ENCODE assay signal across 8 cellular contexts in genomic region chr1:32200226-32201010, GRCh38. TPM values are rescaled to one million over a fixed set of nuclear protein-coding genes. Genes with fewer than 3 reads are reported as not detected.
DNase-seq lines count a peak whose midpoint lies in the region; ATAC-seq and TF ChIP-seq lines count a peak whose summit lies in the region.

CCDC28B (plus strand) TSS chr1:32200595; CDS start chr1:32201936, 1,341 bp downstream.

- H3K9me3 ChIP-seq in SK-N-MC (ENCODE audit: low read depth, low read length): no peaks in the 10 kb centered on the region

- peak; percentile 55 for ATAC-seq in activated naive CD8-positive, alpha-beta T cell treated with anti-CD3 and anti-CD28 coated beads, Interleukin-2, amount 10 ng/mL, durations not matched to agents 7 days and 5 days (ENCODE audit: low read depth)
- ATAC-seq in GM18858 (IDR thresholded peaks at IDR 0.05; ENCODE audit: unreplicated experiment): no peak

- peaks cover 56% of the 10 kb centered on the region for H3K4me1 Mint-ChIP-seq in activated naive CD8-positive, alpha-beta T cell treated with anti-CD3 and anti-CD28 coated beads, Interleukin-2, amount 10 ng/mL, durations not matched to agents 7 days and 5 days
- H3K4me1 Mint-ChIP-seq in type B pancreatic cell (ENCODE audit: unreplicated experiment): peaks cover 30% of the 10 kb centered on the region

- peaks cover 41% of the 10 kb centered on the region for H3K36me3 Mint-ChIP-seq in activated naive CD8-positive, alpha-beta T cell treated with anti-CD3 and anti-CD28 coated beads, Interleukin-2, amount 10 ng/mL, durations not matched to agents 7 days and 5 days
- H3K36me3 Mint-ChIP-seq in type B pancreatic cell: peaks cover 3% of the 10 kb centered on the region

- H3K27ac ChIP-seq in SK-N-MC: peak within 1 kb of the TSS; percentile 79

- peak within 1 kb of the TSS; percentile 79 for H3K9ac ChIP-seq in SK-N-MC (ENCODE audit: insufficient read length)

- TF ChIP-seq CTCF in GM06990 (IDR thresholded peaks at IDR 0.05; ENCODE audit: insufficient read depth, low read length, poor library complexity, severe bottlenecking) (no peak), LNCaP clone FGC (IDR thresholded peaks at IDR 0.05; ENCODE audit: control insufficient read depth, extremely low read depth, insufficient read depth) (no peak), type B pancreatic cell (conservative IDR thresholded peaks at IDR 0.05) (no peak)

- peaks cover 22% of the 10 kb centered on the region for H3K36me3 ChIP-seq in GM06990 (ENCODE audit: control insufficient read depth, insufficient read depth, low read length)
- peaks cover 3% of the 10 kb centered on the region; the same call in 1 of the 2 replicates for H3K36me3 ChIP-seq in SK-N-MC (ENCODE audit: insufficient read depth, low read length)

- H3K27ac Mint-ChIP-seq in activated naive CD8-positive, alpha-beta T cell treated with anti-CD3 and anti-CD28 coated beads, Interleukin-2, amount 10 ng/mL, durations not matched to agents 7 days and 5 days: peak within 1 kb of the TSS; percentile 91
- peak within 1 kb of the TSS; percentile 90 for H3K27ac Mint-ChIP-seq in type B pancreatic cell

- no peaks in the 10 kb centered on the region for H3K27me3 ChIP-seq in GM06990 (replicated peaks; ENCODE audit: control insufficient read depth, insufficient read depth, low read length)

- DNase-seq in GM06990 (ENCODE audit: extremely low read depth, insufficient read length) (peak; percentile 71), LNCaP clone FGC (ENCODE audit: low read depth) (no peak), SK-N-MC (ENCODE audit: low read depth, low spot score) (no peak), glomerular visceral epithelial cell (ENCODE audit: extremely low spot score) (peak; percentile 48), nucleus accumbens (lab: John Stamatoyannopoulos, UW) (peak in 51 of 56 donors; percentile 21 to 81 (median 49)), type B pancreatic cell (ENCODE audit: extremely low spot score, unreplicated experiment) (no peak)
- DNase-seq in activated naive CD8-positive, alpha-beta T cell treated with anti-CD3 and anti-CD28 coated beads, Interleukin-2, amount 10 ng/mL, durations not matched to agents 7 days and 5 days: peak; percentile 72

- H3K9me3 Mint-ChIP-seq in activated naive CD8-positive, alpha-beta T cell treated with anti-CD3 and anti-CD28 coated beads, Interleukin-2, amount 10 ng/mL, durations not matched to agents 7 days and 5 days: no peaks in the 10 kb centered on the region
- H3K9me3 Mint-ChIP-seq in type B pancreatic cell: no peaks in the 10 kb centered on the region

- POLR2A ChIA-PET in activated naive CD8-positive, alpha-beta T cell treated with anti-CD3 and anti-CD28 coated beads, Interleukin-2, amount 10 ng/mL, durations not matched to agents 7 days and 5 days (lab: Charles Lee): interaction anchor here (0.6 to 3.1 kb wide), 15 partner anchors 8 to 404 kb away, joined by 3 to 37 read pairs (median 6); partner anchors contain the start of genes BSDC1, KPNA6, LCK and MARCKSL1

- peak within 1 kb of the TSS; percentile 84 for H3K4me3 Mint-ChIP-seq in activated naive CD8-positive, alpha-beta T cell treated with anti-CD3 and anti-CD28 coated beads, Interleukin-2, amount 10 ng/mL, durations not matched to agents 7 days and 5 days
- peak within 1 kb of the TSS; percentile 93 for H3K4me3 Mint-ChIP-seq in type B pancreatic cell

- H3K27me3 Mint-ChIP-seq in activated naive CD8-positive, alpha-beta T cell treated with anti-CD3 and anti-CD28 coated beads, Interleukin-2, amount 10 ng/mL, durations not matched to agents 7 days and 5 days: peaks cover 2% of the 10 kb centered on the region
- H3K27me3 Mint-ChIP-seq in type B pancreatic cell: no peaks in the 10 kb centered on the region

- H3K4me3 ChIP-seq in GM06990 (replicated peaks; ENCODE audit: low read depth, low read length): peak within 1 kb of the TSS; percentile 68
- H3K4me3 ChIP-seq in LNCaP clone FGC (ENCODE audit: low read depth, low read length): peak within 1 kb of the TSS; percentile 69
- peak within 1 kb of the TSS; percentile 96 for H3K4me3 ChIP-seq in SK-N-MC

RNA-seq across cellular contexts. Expression of gene CCDC28B, which starts in this region (rescaled TPM):
- total RNA-seq in activated naive CD8-positive, alpha-beta T cell treated with anti-CD3 and anti-CD28 coated beads, Interleukin-2, amount 10 ng/mL, durations not matched to agents 7 days and 5 days: 10 to 100 TPM; 48.6 to 55.6 TPM
- total RNA-seq in type B pancreatic cell (ENCODE audit: low replicate concordance): 15.8 and 19.6 TPM in 2 replicates

Comparison
In these comparisons a context has a peak if more than half of its experiments do, and no peak if none do; other contexts are left out.
1. DNase-seq: peak in GM06990 (single experiment), activated naive CD8-positive, alpha-beta T cell treated with anti-CD3 and anti-CD28 coated beads, Interleukin-2, amount 10 ng/mL, durations not matched to agents 7 days and 5 days (single experiment), glomerular visceral epithelial cell (single experiment) and nucleus accumbens (51 of 56); none in LNCaP clone FGC (single experiment), SK-N-MC (single experiment) and type B pancreatic cell (single experiment).
2. Peak in every context shown above with its lines, with median percentiles within 50 percentile points of each other: H3K4me3 ChIP-seq.